8 cellular contexts compared by ENCODE assay signal in the genomic region with DNA sequence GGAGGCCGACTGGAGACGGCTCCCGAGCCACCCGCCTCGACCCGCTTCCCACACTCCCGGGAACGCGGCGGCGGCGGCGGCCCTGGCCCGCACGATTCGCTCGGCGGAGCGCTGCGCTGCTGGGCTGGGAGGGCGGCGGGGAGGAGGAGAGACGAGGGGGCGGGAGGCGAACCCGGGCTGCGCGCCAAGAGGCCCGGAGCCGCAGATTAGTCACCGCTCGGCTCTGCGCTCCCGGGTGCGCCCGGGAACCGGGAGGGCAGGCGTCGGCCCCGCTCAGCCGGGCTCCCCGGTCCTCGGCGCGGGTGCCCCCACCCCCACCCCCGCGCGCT. TPM values are rescaled to one million over a fixed set of nuclear protein-coding genes. Genes with fewer than 3 reads are reported as not detected.
DNase-seq lines count a peak whose midpoint lies in the region; ATAC-seq and TF ChIP-seq lines count a peak whose summit lies in the region.

No MANE protein-coding gene starts in this region.

- peak; percentile 61 to 62 for ATAC-seq in activated T-cell treated with anti-CD3 and anti-CD28 coated beads, Interleukin-2, amount 50 U/mL, for 4 hours
- ATAC-seq in esophagus mucosa (peak; percentile 73), HG03135 (IDR thresholded peaks at IDR 0.05; ENCODE audit: unreplicated experiment) (no peak)

- peak overlapping the region; percentile 48 for H3K4me3 Mint-ChIP-seq in activated T-cell treated with anti-CD3 and anti-CD28 coated beads, Interleukin-2, amount 50 U/mL, for 4 hours

- peaks cover 8% of the 10 kb centered on the region for H3K4me1 Mint-ChIP-seq in activated T-cell treated with anti-CD3 and anti-CD28 coated beads, Interleukin-2, amount 50 U/mL, for 4 hours (ENCODE audit: low read depth)

- H3K27me3 ChIP-seq in muscle layer of colon (ENCODE audit: control insufficient read depth in 1 of 2, insufficient read depth in 2 of 2, low read length in 2 of 2) (peaks cover 4 to 48% of the 10 kb centered on the region in 2 donors), tibial artery (no peaks in the 10 kb centered on the region)

- H3K27ac ChIP-seq in muscle layer of colon (ENCODE audit: low read depth, low read length): peak overlapping the region; percentile 82
- H3K27ac ChIP-seq in tibial artery: peak overlapping the region; percentile 84 to 97

- H3K9me3 Mint-ChIP-seq in activated T-cell treated with anti-CD3 and anti-CD28 coated beads, Interleukin-2, amount 50 U/mL, for 4 hours: no peaks in the 10 kb centered on the region

- H3K4me3 ChIP-seq in muscle layer of colon (ENCODE audit: low read depth in 1 of 2, low read length in 2 of 2) (peak overlapping the region; percentile 37 to 41), tibial artery (peak overlapping the region; percentile 66 to 81)

- H3K9ac ChIP-seq in muscle layer of colon (ENCODE audit: low read length): no peak overlapping the region

- DNase-seq in NCI-H748 (lab: John Stamatoyannopoulos, UW; ENCODE audit: unreplicated experiment) (peak; percentile 78), NCI-H748 treated with DMSO at 0.1 percent for 48 hours (lab: John Stamatoyannopoulos, UW) (no peak), NCI-H446 treated with DMSO at 0.1 percent for 48 hours (lab: John Stamatoyannopoulos, UW) (peak; percentile 53), tibial artery (peak in 1 of 2 donors; percentile 92)
- DNase-seq in activated T-cell treated with anti-CD3 and anti-CD28 coated beads, Interleukin-2, amount 50 U/mL, for 4 hours: peak; percentile 65

- no peaks in the 10 kb centered on the region for H3K9me3 ChIP-seq in muscle layer of colon (ENCODE audit: low read length)
- H3K9me3 ChIP-seq in tibial artery: no peaks in the 10 kb centered on the region

- H3K36me3 ChIP-seq in muscle layer of colon (ENCODE audit: insufficient read depth, low read length) (no peaks in the 10 kb centered on the region), tibial artery (no peaks in the 10 kb centered on the region)

- H3K27me3 Mint-ChIP-seq in activated T-cell treated with anti-CD3 and anti-CD28 coated beads, Interleukin-2, amount 50 U/mL, for 4 hours (ENCODE audit: low read depth): peaks cover 3% of the 10 kb centered on the region

- no peaks in the 10 kb centered on the region for H3K36me3 Mint-ChIP-seq in activated T-cell treated with anti-CD3 and anti-CD28 coated beads, Interleukin-2, amount 50 U/mL, for 4 hours (ENCODE audit: insufficient read depth)

- H3K4me1 ChIP-seq in muscle layer of colon (ENCODE audit: insufficient read depth, low read length) (peaks cover 10% of the 10 kb centered on the region), tibial artery (peaks cover 0 to 60% (median 17%) of the 10 kb centered on the region in 4 donors)

- no peak for TF ChIP-seq CTCF in tibial artery (IDR thresholded peaks at IDR 0.05)

- intact Hi-C loops in tibial artery (cut with DNase I; ENCODE audit: low total_unique reads): no loop called here

RNA-seq across cellular contexts. Expression of a gene that starts 11.2 kb away (rescaled TPM):
- total RNA-seq in activated T-cell treated with anti-CD3 and anti-CD28 coated beads, Interleukin-2, amount 50 U/mL, for 4 hours: 10 to 100 TPM; 53.4 to 58.5 (median 54.5) TPM
- 16.2 TPM for total RNA-seq in esophagus mucosa
